ENCODE assay signal across 25 cellular contexts in the genomic region with DNA sequence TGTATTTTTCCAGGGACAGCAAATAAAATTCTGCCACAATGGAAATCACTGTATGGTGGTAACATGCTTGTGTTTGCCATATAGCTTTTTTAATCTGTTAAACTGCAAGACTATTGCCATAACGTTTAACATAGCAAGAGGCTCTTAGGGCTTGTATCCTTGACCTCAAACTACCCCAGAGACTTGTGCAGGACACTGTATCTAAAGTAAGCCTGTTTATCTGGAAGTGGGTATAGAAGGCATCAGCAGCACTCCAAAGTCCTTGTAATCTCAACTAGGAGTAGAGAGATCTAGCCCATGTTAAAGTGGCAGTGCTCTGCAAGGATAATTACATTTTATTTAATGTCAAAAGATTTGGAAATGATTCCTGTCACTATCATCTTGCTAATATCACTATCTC.
DNase-seq lines count a peak whose midpoint lies in the region; ATAC-seq, FAIRE-seq and TF ChIP-seq lines count a peak whose summit lies in the region.
"Had no signal": no experiment of that assay in that cellular context is flagged by ENCODE, and none has a peak within 500 bp of the region (broad histone marks: within the 10 kb centered on the region; RNA-seq: fewer than 3 reads in every experiment).

No MANE protein-coding gene starts in this region.

- ATAC-seq in left ventricle myocardium superior (peak; percentile 31), HG02884 (IDR thresholded peaks at IDR 0.05; ENCODE audit: unreplicated experiment) (no peak)
- ATAC-seq: GM12878 had no signal

- peaks cover 2% of the 10 kb centered on the region for H3K36me3 Mint-ChIP-seq in progenitor cell of endocrine pancreas (ENCODE audit: insufficient read depth)
- H3K36me3 Mint-ChIP-seq: CD14-positive monocyte; CD4-positive, alpha-beta memory T cell; CD4-positive, CD25-positive, alpha-beta regulatory T cell had no signal

- no peak overlapping the region for H3K4me3 Mint-ChIP-seq in progenitor cell of endocrine pancreas (ENCODE audit: low read depth)
- H3K4me3 Mint-ChIP-seq: CD14-positive monocyte; CD4-positive, alpha-beta memory T cell; CD4-positive, CD25-positive, alpha-beta regulatory T cell; CD8-positive, alpha-beta memory T cell had no signal

- intact Hi-C loops in left ventricle myocardium superior (cut with micrococcal nuclease), result no loop called here
- intact Hi-C loops in left ventricle myocardium inferior (cut with micrococcal nuclease), result no loop called here

- no peak for DNase-seq in left ventricle myocardium superior
- DNase-seq in left ventricle myocardium inferior, result no peak
- no peak for DNase-seq in progenitor cell of endocrine pancreas (ENCODE audit: low spot score, unreplicated experiment)
- DNase-seq in GM12892 (ENCODE audit: insufficient read length), result no peak
- DNase-seq: 8988T; ACHN; BE2C; C1 segment of cervical spinal cord; CD4-positive, alpha-beta memory T cell; CD4-positive, CD25-positive, alpha-beta regulatory T cell; CD8-positive, alpha-beta memory T cell; COR-L47; DMS 273 treated with DMSO at 0.1 percent for 48 hours; DMS153; DMS53; DMS79; DND-41; EL; GDM1 had no signal

- no peaks in the 10 kb centered on the region for H3K9me3 ChIP-seq in left ventricle myocardium inferior (replicated peaks)
- H3K9me3 ChIP-seq: BE2C, BLaER1 had no signal

- no peak overlapping the region for H3K27ac ChIP-seq in left ventricle myocardium inferior (replicated peaks)
- H3K27ac ChIP-seq: BLaER1 had no signal

- H3K27me3 ChIP-seq in left ventricle myocardium inferior (ENCODE audit: low read depth), result no peaks in the 10 kb centered on the region
- H3K27me3 ChIP-seq: BE2C, BLaER1 had no signal

- no peak for TF ChIP-seq POLR2A in GM12892 (IDR thresholded peaks at IDR 0.05; ENCODE audit: low read depth, low read length)

- H3K27me3 Mint-ChIP-seq in progenitor cell of endocrine pancreas, result no peaks in the 10 kb centered on the region
- H3K27me3 Mint-ChIP-seq: CD4-positive, alpha-beta memory T cell; CD4-positive, CD25-positive, alpha-beta regulatory T cell; CD8-positive, alpha-beta memory T cell had no signal

- FAIRE-seq in GM12892 (lab: Jason Lieb, UNC), result no peak
- FAIRE-seq: A204.1, GM12878, GM19239 had no signal

- H3K4me3 ChIP-seq in left ventricle myocardium inferior, result no peak overlapping the region
- H3K4me3 ChIP-seq: BLaER1, GM12878 had no signal

- peaks cover 32% of the 10 kb centered on the region for H3K4me1 Mint-ChIP-seq in progenitor cell of endocrine pancreas (ENCODE audit: low read depth)
- H3K4me1 Mint-ChIP-seq: CD14-positive monocyte; CD4-positive, alpha-beta memory T cell; CD4-positive, CD25-positive, alpha-beta regulatory T cell; CD8-positive, alpha-beta memory T cell had no signal

- peak overlapping the region; percentile 45 for H3K27ac Mint-ChIP-seq in progenitor cell of endocrine pancreas
- H3K27ac Mint-ChIP-seq: CD14-positive monocyte; CD4-positive, alpha-beta memory T cell; CD4-positive, CD25-positive, alpha-beta regulatory T cell; CD8-positive, alpha-beta memory T cell had no signal

- H3K9me3 Mint-ChIP-seq in progenitor cell of endocrine pancreas (ENCODE audit: low read depth), result peaks cover 7% of the 10 kb centered on the region

- H3K4me1 ChIP-seq in left ventricle myocardium inferior, result no peaks in the 10 kb centered on the region
- H3K4me1 ChIP-seq: BE2C, BLaER1 had no signal

- no peaks in the 10 kb centered on the region for H3K36me3 ChIP-seq in left ventricle myocardium inferior
- H3K36me3 ChIP-seq: BE2C, BLaER1 had no signal

- TF ChIP-seq CTCF in left ventricle myocardium inferior (IDR thresholded peaks at IDR 0.05; ENCODE audit: borderline replicate concordance), result no peak
- TF ChIP-seq CTCF in progenitor cell of endocrine pancreas (IDR thresholded peaks at IDR 0.05; ENCODE audit: unreplicated experiment), result no peak
